ENCODE assay signal across 8 cellular contexts in genomic region chr6:31814677-31815024, GRCh38. TPM values are rescaled to one million over a fixed set of nuclear protein-coding genes. Genes with fewer than 3 reads are reported as not detected.
DNase-seq lines count a peak whose midpoint lies in the region; ATAC-seq and TF ChIP-seq lines count a peak whose summit lies in the region.

No MANE protein-coding gene starts in this region.

- TF ChIP-seq EP300 in suprapubic skin (IDR thresholded peaks at IDR 0.05) = no peak

- H3K27ac ChIP-seq in suprapubic skin = peak overlapping the region; percentile 98

- H3K36me3 ChIP-seq in suprapubic skin = no peaks in the 10 kb centered on the region

- H3K27ac Mint-ChIP-seq in activated naive CD4-positive, alpha-beta T cell treated with anti-CD3 and anti-CD28 coated beads, Interleukin-2, amount 50 U/mL, for 72 hours = peak overlapping the region; percentile 88 to 94
- peak overlapping the region; percentile 79 to 95 (median 90) for H3K27ac Mint-ChIP-seq in naive thymus-derived CD8-positive, alpha-beta T cell

- ATAC-seq in activated naive CD4-positive, alpha-beta T cell treated with anti-CD3 and anti-CD28 coated beads, Interleukin-2, amount 50 U/mL, for 72 hours = peak; percentile 42 to 61
- ATAC-seq in naive thymus-derived CD8-positive, alpha-beta T cell = peak; percentile 51 to 56
- no peak for ATAC-seq in GM18511 (IDR thresholded peaks at IDR 0.05; ENCODE audit: unreplicated experiment)

- peaks cover 7 to 27% of the 10 kb centered on the region in 2 donors for H3K36me3 Mint-ChIP-seq in activated naive CD4-positive, alpha-beta T cell treated with anti-CD3 and anti-CD28 coated beads, Interleukin-2, amount 50 U/mL, for 72 hours
- peaks cover 0 to 14% (median 13%) of the 10 kb centered on the region in 3 donors for H3K36me3 Mint-ChIP-seq in naive thymus-derived CD8-positive, alpha-beta T cell

- H3K27me3 ChIP-seq in suprapubic skin = no peaks in the 10 kb centered on the region

- H3K4me1 Mint-ChIP-seq in naive thymus-derived CD8-positive, alpha-beta T cell = peaks cover 5 to 38% (median 27%) of the 10 kb centered on the region in 4 donors

- in situ Hi-C loops in KBM-7 (cut with MboI; ENCODE audit: low pct_unique_long_range_greater_than_20kb, low sequenced_read_pairs) = no loop called here

- TF ChIP-seq CTCF in suprapubic skin (IDR thresholded peaks at IDR 0.05) = no peak

- 0% methylated on average over 13 of the region's 13 CpGs for WGBS in suprapubic skin

- H3K27me3 Mint-ChIP-seq in naive thymus-derived CD8-positive, alpha-beta T cell = no peaks in the 10 kb centered on the region

- H3K4me3 Mint-ChIP-seq in naive thymus-derived CD8-positive, alpha-beta T cell = peak overlapping the region; percentile 90 to 95 (median 92)

- peak in 1 of 2 donors; percentile 46 for TF ChIP-seq POLR2A in suprapubic skin (IDR thresholded peaks at IDR 0.05)

- H3K9me3 Mint-ChIP-seq in activated naive CD4-positive, alpha-beta T cell treated with anti-CD3 and anti-CD28 coated beads, Interleukin-2, amount 50 U/mL, for 72 hours = no peaks in the 10 kb centered on the region
- no peaks in the 10 kb centered on the region for H3K9me3 Mint-ChIP-seq in naive thymus-derived CD8-positive, alpha-beta T cell

- H3K4me3 ChIP-seq in suprapubic skin = peak overlapping the region; percentile 72

- DNase-seq in EL (peak; percentile 99), KBM-7 (peak; percentile 89), SHP77 treated with DMSO at 0.1 percent for 48 hours (lab: John Stamatoyannopoulos, UW) (peak; percentile 89), foreskin melanocyte (peak; percentile 97), suprapubic skin (ENCODE audit: low spot score in 2 of 2) (peak; percentile 98)
- DNase-seq in activated naive CD4-positive, alpha-beta T cell treated with anti-CD3 and anti-CD28 coated beads, Interleukin-2, amount 50 U/mL, for 72 hours (ENCODE audit: low spot score in 2 of 2) = peak; percentile 68 to 76
- peak; percentile 24 to 73 (median 52) for DNase-seq in naive thymus-derived CD8-positive, alpha-beta T cell

- H3K9me3 ChIP-seq in suprapubic skin = no peaks in the 10 kb centered on the region

- peaks cover 44% of the 10 kb centered on the region for H3K4me1 ChIP-seq in suprapubic skin

- POLR2A ChIA-PET in naive thymus-derived CD8-positive, alpha-beta T cell (lab: Charles Lee) = interaction anchor here (0.7 to 2.1 kb wide), 12 partner anchors 8 to 162 kb away, joined by 3 to 15 read pairs (median 5); partner anchors contain the start of genes BAG6, DDAH2, HSPA1B and LSM2

RNA-seq across cellular contexts. Expression of gene HSPA1L, which starts 0.4 kb away (rescaled TPM):
- 1 to 10 TPM; 2.3 to 2.8 TPM for total RNA-seq in activated naive CD4-positive, alpha-beta T cell treated with anti-CD3 and anti-CD28 coated beads, Interleukin-2, amount 50 U/mL, for 72 hours
- 1 to 10 TPM; 3.5 to 4.0 TPM for total RNA-seq in naive thymus-derived CD8-positive, alpha-beta T cell
- 1 to 10 TPM in 2 of 3 donors, under 1 TPM in 1; 0.56 to 1.6 (median 1.6) TPM for polyA plus RNA-seq in naive thymus-derived CD8-positive, alpha-beta T cell
- total RNA-seq in suprapubic skin = 1 to 10 TPM in 3 of 4 donors, under 1 TPM in 1; 0.83 to 3.1 (median 1.8) TPM

RNA-seq across cellular contexts. Expression of gene HSPA1A, which starts 0.7 kb away (rescaled TPM):
- 10 to 100 TPM; 55.1 to 79.8 TPM for total RNA-seq in activated naive CD4-positive, alpha-beta T cell treated with anti-CD3 and anti-CD28 coated beads, Interleukin-2, amount 50 U/mL, for 72 hours
- total RNA-seq in naive thymus-derived CD8-positive, alpha-beta T cell = 10 to 100 TPM; 54.8 to 56.9 TPM
- 10 to 100 TPM in 2 of 3 donors, 1 to 10 TPM in 1; 6.9 to 17.3 (median 11.4) TPM for polyA plus RNA-seq in naive thymus-derived CD8-positive, alpha-beta T cell
- 100 to 1,000 TPM; 200 to 464 (median 408) TPM for total RNA-seq in suprapubic skin

RNA-seq across cellular contexts. Expression of gene LSM2, which starts 7.9 kb away (rescaled TPM):
- total RNA-seq in activated naive CD4-positive, alpha-beta T cell treated with anti-CD3 and anti-CD28 coated beads, Interleukin-2, amount 50 U/mL, for 72 hours = 100 to 1,000 TPM; 150 to 173 TPM
- total RNA-seq in naive thymus-derived CD8-positive, alpha-beta T cell = 10 to 100 TPM; 28.9 to 31.9 TPM
- polyA plus RNA-seq in naive thymus-derived CD8-positive, alpha-beta T cell = 10 to 100 TPM; 67.1 to 80.3 (median 77.9) TPM
- total RNA-seq in suprapubic skin = 10 to 100 TPM; 21.7 to 39.5 (median 30.2) TPM

RNA-seq across cellular contexts. Expression of gene HSPA1B, which starts 12.9 kb away (rescaled TPM):
- total RNA-seq in activated naive CD4-positive, alpha-beta T cell treated with anti-CD3 and anti-CD28 coated beads, Interleukin-2, amount 50 U/mL, for 72 hours = 100 to 1,000 TPM in 1 of 2 donors, 10 to 100 TPM in 1; 53.8 to 171 TPM
- total RNA-seq in naive thymus-derived CD8-positive, alpha-beta T cell = 10 to 100 TPM; 39.6 to 42.2 TPM
- 1 to 10 TPM in 2 of 3 donors, under 1 TPM in 1; 0.28 to 1.3 (median 1.2) TPM for polyA plus RNA-seq in naive thymus-derived CD8-positive, alpha-beta T cell
- 100 to 1,000 TPM; 243 to 686 (median 558) TPM for total RNA-seq in suprapubic skin

RNA-seq across cellular contexts. Expression of gene VARS1, which starts 19.1 kb away (rescaled TPM):
- total RNA-seq in activated naive CD4-positive, alpha-beta T cell treated with anti-CD3 and anti-CD28 coated beads, Interleukin-2, amount 50 U/mL, for 72 hours = 100 to 1,000 TPM in 1 of 2 donors, 10 to 100 TPM in 1; 57.7 to 127 TPM
- 10 to 100 TPM; 37.6 to 40.3 TPM for total RNA-seq in naive thymus-derived CD8-positive, alpha-beta T cell
- polyA plus RNA-seq in naive thymus-derived CD8-positive, alpha-beta T cell = 10 to 100 TPM; 27.5 to 37.8 (median 30.3) TPM
- 10 to 100 TPM; 48.8 to 60.0 (median 59.1) TPM for total RNA-seq in suprapubic skin
